In the genomic region with DNA sequence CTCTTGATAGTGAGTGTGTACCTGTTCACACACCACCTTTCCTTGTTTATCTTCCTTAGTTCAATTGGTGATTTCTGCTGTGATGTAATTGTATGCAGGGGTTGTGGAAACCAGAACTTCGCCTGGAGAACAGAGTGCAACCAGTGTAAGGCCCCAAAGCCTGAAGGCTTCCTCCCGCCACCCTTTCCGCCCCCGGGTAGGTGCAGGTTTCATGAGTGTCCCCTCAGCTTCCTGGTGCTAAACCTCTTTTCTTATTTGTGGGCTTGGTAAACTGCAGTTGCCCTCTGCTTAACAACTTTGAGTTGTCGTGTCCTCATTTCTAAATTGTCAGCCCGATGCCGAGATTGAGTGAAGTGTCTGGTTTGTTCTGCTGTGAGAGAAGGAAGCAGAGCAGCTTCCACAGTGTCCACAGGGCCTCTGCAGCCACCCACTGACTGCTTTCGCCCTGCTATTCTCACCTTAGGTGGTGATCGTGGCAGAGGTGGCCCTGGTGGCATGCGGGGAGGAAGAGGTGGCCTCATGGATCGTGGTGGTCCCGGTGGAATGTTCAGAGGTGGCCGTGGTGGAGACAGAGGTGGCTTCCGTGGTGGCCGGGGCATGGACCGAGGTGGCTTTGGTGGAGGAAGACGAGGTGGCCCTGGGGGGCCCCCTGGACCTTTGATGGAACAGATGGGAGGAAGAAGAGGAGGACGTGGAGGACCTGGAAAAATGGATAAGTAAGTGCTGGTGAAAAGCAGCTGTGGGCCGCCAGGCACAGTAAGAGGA, we compare ENCODE assay signal across 1 cellular context.
TF ChIP-seq lines count a peak whose summit lies in the region.

No MANE protein-coding gene starts in this region.

TF ChIP-seq in HEK293, 187 proteins besides CTCF, POLR2A, EP300 and RAD21 (continued from another document):
- TF ChIP-seq, protein P1, sequence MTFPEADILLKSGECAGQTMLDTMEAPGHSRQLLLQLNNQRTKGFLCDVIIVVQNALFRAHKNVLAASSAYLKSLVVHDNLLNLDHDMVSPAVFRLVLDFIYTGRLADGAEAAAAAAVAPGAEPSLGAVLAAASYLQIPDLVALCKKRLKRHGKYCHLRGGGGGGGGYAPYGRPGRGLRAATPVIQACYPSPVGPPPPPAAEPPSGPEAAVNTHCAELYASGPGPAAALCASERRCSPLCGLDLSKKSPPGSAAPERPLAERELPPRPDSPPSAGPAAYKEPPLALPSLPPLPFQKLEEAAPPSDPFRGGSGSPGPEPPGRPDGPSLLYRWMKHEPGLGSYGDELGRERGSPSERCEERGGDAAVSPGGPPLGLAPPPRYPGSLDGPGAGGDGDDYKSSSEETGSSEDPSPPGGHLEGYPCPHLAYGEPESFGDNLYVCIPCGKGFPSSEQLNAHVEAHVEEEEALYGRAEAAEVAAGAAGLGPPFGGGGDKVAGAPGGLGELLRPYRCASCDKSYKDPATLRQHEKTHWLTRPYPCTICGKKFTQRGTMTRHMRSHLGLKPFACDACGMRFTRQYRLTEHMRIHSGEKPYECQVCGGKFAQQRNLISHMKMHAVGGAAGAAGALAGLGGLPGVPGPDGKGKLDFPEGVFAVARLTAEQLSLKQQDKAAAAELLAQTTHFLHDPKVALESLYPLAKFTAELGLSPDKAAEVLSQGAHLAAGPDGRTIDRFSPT (tag by site-specific recombination; IDR thresholded peaks at IDR 0.05): no peak
- TF ChIP-seq, protein P2, sequence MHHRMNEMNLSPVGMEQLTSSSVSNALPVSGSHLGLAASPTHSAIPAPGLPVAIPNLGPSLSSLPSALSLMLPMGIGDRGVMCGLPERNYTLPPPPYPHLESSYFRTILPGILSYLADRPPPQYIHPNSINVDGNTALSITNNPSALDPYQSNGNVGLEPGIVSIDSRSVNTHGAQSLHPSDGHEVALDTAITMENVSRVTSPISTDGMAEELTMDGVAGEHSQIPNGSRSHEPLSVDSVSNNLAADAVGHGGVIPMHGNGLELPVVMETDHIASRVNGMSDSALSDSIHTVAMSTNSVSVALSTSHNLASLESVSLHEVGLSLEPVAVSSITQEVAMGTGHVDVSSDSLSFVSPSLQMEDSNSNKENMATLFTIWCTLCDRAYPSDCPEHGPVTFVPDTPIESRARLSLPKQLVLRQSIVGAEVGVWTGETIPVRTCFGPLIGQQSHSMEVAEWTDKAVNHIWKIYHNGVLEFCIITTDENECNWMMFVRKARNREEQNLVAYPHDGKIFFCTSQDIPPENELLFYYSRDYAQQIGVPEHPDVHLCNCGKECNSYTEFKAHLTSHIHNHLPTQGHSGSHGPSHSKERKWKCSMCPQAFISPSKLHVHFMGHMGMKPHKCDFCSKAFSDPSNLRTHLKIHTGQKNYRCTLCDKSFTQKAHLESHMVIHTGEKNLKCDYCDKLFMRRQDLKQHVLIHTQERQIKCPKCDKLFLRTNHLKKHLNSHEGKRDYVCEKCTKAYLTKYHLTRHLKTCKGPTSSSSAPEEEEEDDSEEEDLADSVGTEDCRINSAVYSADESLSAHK (tag by site-specific recombination; IDR thresholded peaks at IDR 0.05): no peak
- no peak for TF ChIP-seq ZNF701 (tag by site-specific recombination; IDR thresholded peaks at IDR 0.05)
- TF ChIP-seq GLIS2 (tag by site-specific recombination; IDR thresholded peaks at IDR 0.05): peak; percentile 29; the same call in 1 of the 2 replicates
- TF ChIP-seq ZNF843 (tag by site-specific recombination; IDR thresholded peaks at IDR 0.05): no peak
- TF ChIP-seq GLI4 (tag by site-specific recombination; IDR thresholded peaks at IDR 0.05): no peak
- TF ChIP-seq, protein P3, sequence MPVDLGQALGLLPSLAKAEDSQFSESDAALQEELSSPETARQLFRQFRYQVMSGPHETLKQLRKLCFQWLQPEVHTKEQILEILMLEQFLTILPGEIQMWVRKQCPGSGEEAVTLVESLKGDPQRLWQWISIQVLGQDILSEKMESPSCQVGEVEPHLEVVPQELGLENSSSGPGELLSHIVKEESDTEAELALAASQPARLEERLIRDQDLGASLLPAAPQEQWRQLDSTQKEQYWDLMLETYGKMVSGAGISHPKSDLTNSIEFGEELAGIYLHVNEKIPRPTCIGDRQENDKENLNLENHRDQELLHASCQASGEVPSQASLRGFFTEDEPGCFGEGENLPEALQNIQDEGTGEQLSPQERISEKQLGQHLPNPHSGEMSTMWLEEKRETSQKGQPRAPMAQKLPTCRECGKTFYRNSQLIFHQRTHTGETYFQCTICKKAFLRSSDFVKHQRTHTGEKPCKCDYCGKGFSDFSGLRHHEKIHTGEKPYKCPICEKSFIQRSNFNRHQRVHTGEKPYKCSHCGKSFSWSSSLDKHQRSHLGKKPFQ (tag by site-specific recombination; IDR thresholded peaks at IDR 0.05): no peak
